In genomic region chr3:134249442-134249841, GRCh38 we compare ENCODE assay signal across 8 cellular contexts. TPM values are rescaled to one million over a fixed set of nuclear protein-coding genes. Genes with fewer than 3 reads are reported as not detected.
DNase-seq lines count a peak whose midpoint lies in the region; ATAC-seq and TF ChIP-seq lines count a peak whose summit lies in the region.

No MANE protein-coding gene starts in this region.

- CTCF ChIA-PET in activated CD4-positive, alpha-beta T cell treated with anti-CD3 and anti-CD28 coated beads, Interleukin-2, amount 10 ng/mL, durations not matched to agents 7 days and 5 days (lab: Charles Lee), result no interaction called here

- TF ChIP-seq CTCF in kidney epithelial cell (IDR thresholded peaks at IDR 0.05; ENCODE audit: insufficient read depth, low read length, poor library complexity, severe bottlenecking), result no peak

- H3K4me3 ChIP-seq in kidney epithelial cell (ENCODE audit: low read depth, low read length), result peak overlapping the region; percentile 81
- H3K4me3 ChIP-seq in thymus (ENCODE audit: low read length), result peak overlapping the region; percentile 91

- H3K9me3 Mint-ChIP-seq in activated CD4-positive, alpha-beta T cell treated with anti-CD3 and anti-CD28 coated beads, Interleukin-2, amount 10 ng/mL, durations not matched to agents 7 days and 5 days, result peaks cover 6% of the 10 kb centered on the region
- no peaks in the 10 kb centered on the region for H3K9me3 Mint-ChIP-seq in activated naive CD8-positive, alpha-beta T cell treated with anti-CD3 and anti-CD28 coated beads, Interleukin-2, amount 10 ng/mL, durations not matched to agents 7 days and 5 days

- H3K4me1 Mint-ChIP-seq in activated CD4-positive, alpha-beta T cell treated with anti-CD3 and anti-CD28 coated beads, Interleukin-2, amount 10 ng/mL, durations not matched to agents 7 days and 5 days, result peaks cover 26% of the 10 kb centered on the region
- peaks cover 38% of the 10 kb centered on the region for H3K4me1 Mint-ChIP-seq in activated naive CD8-positive, alpha-beta T cell treated with anti-CD3 and anti-CD28 coated beads, Interleukin-2, amount 10 ng/mL, durations not matched to agents 7 days and 5 days

- peaks cover 8% of the 10 kb centered on the region for H3K4me1 ChIP-seq in thymus (ENCODE audit: control insufficient read depth, insufficient read depth, low read length)

- H3K36me3 Mint-ChIP-seq in activated CD4-positive, alpha-beta T cell treated with anti-CD3 and anti-CD28 coated beads, Interleukin-2, amount 10 ng/mL, durations not matched to agents 7 days and 5 days (ENCODE audit: low read depth), result peaks cover 4% of the 10 kb centered on the region
- peaks cover 2% of the 10 kb centered on the region for H3K36me3 Mint-ChIP-seq in activated naive CD8-positive, alpha-beta T cell treated with anti-CD3 and anti-CD28 coated beads, Interleukin-2, amount 10 ng/mL, durations not matched to agents 7 days and 5 days

- peak overlapping the region; percentile 93 for H3K27ac Mint-ChIP-seq in activated CD4-positive, alpha-beta T cell treated with anti-CD3 and anti-CD28 coated beads, Interleukin-2, amount 10 ng/mL, durations not matched to agents 7 days and 5 days
- H3K27ac Mint-ChIP-seq in activated naive CD8-positive, alpha-beta T cell treated with anti-CD3 and anti-CD28 coated beads, Interleukin-2, amount 10 ng/mL, durations not matched to agents 7 days and 5 days, result peak overlapping the region; percentile 85

- H3K36me3 ChIP-seq in kidney epithelial cell (ENCODE audit: control insufficient read depth, insufficient read depth, low read length), result no peaks in the 10 kb centered on the region
- H3K36me3 ChIP-seq in thymus (ENCODE audit: control insufficient read depth, insufficient read depth), result no peaks in the 10 kb centered on the region

- ATAC-seq in activated naive CD8-positive, alpha-beta T cell treated with anti-CD3 and anti-CD28 coated beads, Interleukin-2, amount 10 ng/mL, durations not matched to agents 7 days and 5 days (ENCODE audit: low read depth), result no peak
- no peak for ATAC-seq in GM21737 (IDR thresholded peaks at IDR 0.05; ENCODE audit: unreplicated experiment)
- ATAC-seq in HG02885 (IDR thresholded peaks at IDR 0.05; ENCODE audit: poor library complexity, unreplicated experiment), result no peak
- no peak for ATAC-seq in GM18517 (IDR thresholded peaks at IDR 0.05; ENCODE audit: unreplicated experiment)

- peak overlapping the region; percentile 89 for H3K4me3 Mint-ChIP-seq in activated CD4-positive, alpha-beta T cell treated with anti-CD3 and anti-CD28 coated beads, Interleukin-2, amount 10 ng/mL, durations not matched to agents 7 days and 5 days
- H3K4me3 Mint-ChIP-seq in activated naive CD8-positive, alpha-beta T cell treated with anti-CD3 and anti-CD28 coated beads, Interleukin-2, amount 10 ng/mL, durations not matched to agents 7 days and 5 days, result peak overlapping the region; percentile 86

- WGBS in thymus, result 5% methylated on average over 4 of the region's 4 CpGs

- POLR2A ChIA-PET in activated CD4-positive, alpha-beta T cell treated with anti-CD3 and anti-CD28 coated beads, Interleukin-2, amount 10 ng/mL, durations not matched to agents 7 days and 5 days (lab: Charles Lee), result no interaction called here
- POLR2A ChIA-PET in activated naive CD8-positive, alpha-beta T cell treated with anti-CD3 and anti-CD28 coated beads, Interleukin-2, amount 10 ng/mL, durations not matched to agents 7 days and 5 days (lab: Charles Lee), result no interaction called here

- peak overlapping the region; percentile 42 for H3K27ac ChIP-seq in thymus (ENCODE audit: low read depth)

- no peaks in the 10 kb centered on the region for H3K27me3 ChIP-seq in kidney epithelial cell (ENCODE audit: control insufficient read depth, insufficient read depth, low read length)
- no peaks in the 10 kb centered on the region for H3K27me3 ChIP-seq in thymus (ENCODE audit: control insufficient read depth, insufficient read depth)

- peaks cover 19% of the 10 kb centered on the region for H3K27me3 Mint-ChIP-seq in activated CD4-positive, alpha-beta T cell treated with anti-CD3 and anti-CD28 coated beads, Interleukin-2, amount 10 ng/mL, durations not matched to agents 7 days and 5 days
- peaks cover 11% of the 10 kb centered on the region for H3K27me3 Mint-ChIP-seq in activated naive CD8-positive, alpha-beta T cell treated with anti-CD3 and anti-CD28 coated beads, Interleukin-2, amount 10 ng/mL, durations not matched to agents 7 days and 5 days

- no peak for DNase-seq in activated CD4-positive, alpha-beta T cell treated with anti-CD3 and anti-CD28 coated beads, Interleukin-2, amount 10 ng/mL, durations not matched to agents 7 days and 5 days
- no peak for DNase-seq in activated CD4-positive, alpha-beta T cell treated with anti-CD3 and anti-CD28 coated beads, Interleukin-2, amount 50 U/mL, for 1 hour
- no peak for DNase-seq in activated naive CD8-positive, alpha-beta T cell treated with anti-CD3 and anti-CD28 coated beads, Interleukin-2, amount 10 ng/mL, durations not matched to agents 7 days and 5 days
- DNase-seq in kidney epithelial cell (ENCODE audit: low read depth), result no peak

- no peaks in the 10 kb centered on the region for H3K9me3 ChIP-seq in thymus (ENCODE audit: control insufficient read depth)

RNA-seq across cellular contexts. Expression of gene RYK, which starts 1.2 kb away (rescaled TPM):
- total RNA-seq in activated CD4-positive, alpha-beta T cell treated with anti-CD3 and anti-CD28 coated beads, Interleukin-2, amount 10 ng/mL, durations not matched to agents 7 days and 5 days, result 1 to 10 TPM; 7.8 to 9.7 TPM
- 10 to 100 TPM; 23.3 to 23.4 TPM for total RNA-seq in activated naive CD8-positive, alpha-beta T cell treated with anti-CD3 and anti-CD28 coated beads, Interleukin-2, amount 10 ng/mL, durations not matched to agents 7 days and 5 days
- 57.2 and 57.6 TPM in 2 replicates for total RNA-seq in kidney epithelial cell
- 53.6 TPM for polyA plus RNA-seq in thymus
